12 cellular contexts compared by ENCODE assay signal in genomic region chr1:25989860-25990650, GRCh38. TPM values are rescaled to one million over a fixed set of nuclear protein-coding genes. Genes with fewer than 3 reads are reported as not detected.
DNase-seq lines count a peak whose midpoint lies in the region; ATAC-seq and TF ChIP-seq lines count a peak whose summit lies in the region.
"Had no signal": no experiment of that assay in that cellular context is flagged by ENCODE, and none has a peak within 500 bp of the region (broad histone marks: within the 10 kb centered on the region; RNA-seq: fewer than 3 reads in every experiment).

No MANE protein-coding gene starts in this region.

- peaks cover 45% of the 10 kb centered on the region for H3K36me3 Mint-ChIP-seq in CD8-positive, alpha-beta T cell
- H3K36me3 Mint-ChIP-seq in central memory CD8-positive, alpha-beta T cell (ENCODE audit: insufficient read depth): peaks cover 27% of the 10 kb centered on the region
- peaks cover 6% of the 10 kb centered on the region for H3K36me3 Mint-ChIP-seq in neural crest cell (ENCODE audit: low read depth)

- no peaks in the 10 kb centered on the region for H3K36me3 ChIP-seq in CD8-positive, alpha-beta T cell (ENCODE audit: insufficient read depth, low read length)

- POLR2A ChIA-PET in CD8-positive, alpha-beta T cell (lab: Charles Lee): interaction anchor here (1.1 to 3.9 kb wide), 7 partner anchors 7 to 95 kb away, joined by 3 to 18 read pairs (median 7); partner anchors contain the start of genes PAFAH2 and STMN1

- H3K4me1 Mint-ChIP-seq in CD8-positive, alpha-beta T cell (ENCODE audit: low read depth): peaks cover 74% of the 10 kb centered on the region
- peaks cover 76% of the 10 kb centered on the region for H3K4me1 Mint-ChIP-seq in central memory CD8-positive, alpha-beta T cell
- peaks cover 22% of the 10 kb centered on the region for H3K4me1 Mint-ChIP-seq in neural crest cell

- intact Hi-C loops in CD8-positive, alpha-beta T cell (cut with DNase I, micrococcal nuclease): no loop called here

- no peaks in the 10 kb centered on the region for H3K27me3 ChIP-seq in CD8-positive, alpha-beta T cell (ENCODE audit: insufficient read depth, low read length)

- CTCF ChIA-PET in CD8-positive, alpha-beta T cell (lab: Charles Lee): interaction anchor here (0.9 to 20.0 kb wide), 7 partner anchors 8 to 92 kb away, joined by 3 to 442 read pairs (median 4); partner anchors contain the start of genes PAFAH2 and STMN1

- H3K9me3 ChIP-seq in CD8-positive, alpha-beta T cell (ENCODE audit: low read length): no peaks in the 10 kb centered on the region

- no peaks in the 10 kb centered on the region for H3K27me3 Mint-ChIP-seq in CD8-positive, alpha-beta T cell (ENCODE audit: low read depth)
- no peaks in the 10 kb centered on the region for H3K27me3 Mint-ChIP-seq in central memory CD8-positive, alpha-beta T cell
- no peaks in the 10 kb centered on the region for H3K27me3 Mint-ChIP-seq in neural crest cell (ENCODE audit: low read depth)

- ATAC-seq in CD8-positive, alpha-beta T cell: peak; percentile 19
- ATAC-seq in central memory CD8-positive, alpha-beta T cell (replicated peaks; ENCODE audit: extremely low read depth, poor library complexity, severe bottlenecking): no peak
- ATAC-seq in GM21515 (IDR thresholded peaks at IDR 0.05; ENCODE audit: unreplicated experiment): no peak

- peak overlapping the region; percentile 93 for H3K27ac Mint-ChIP-seq in CD8-positive, alpha-beta T cell
- H3K27ac Mint-ChIP-seq in central memory CD8-positive, alpha-beta T cell (ENCODE audit: low read depth): peak overlapping the region; percentile 85
- H3K27ac Mint-ChIP-seq in neural crest cell (ENCODE audit: unreplicated experiment): peak overlapping the region; percentile 90

- peak overlapping the region; percentile 65 for H3K27ac ChIP-seq in CD8-positive, alpha-beta T cell (ENCODE audit: low read depth, low read length)
- H3K27ac ChIP-seq: PC-9 had no signal

- H3K4me3 Mint-ChIP-seq in CD8-positive, alpha-beta T cell: peak overlapping the region; percentile 83
- peak overlapping the region; percentile 73 for H3K4me3 Mint-ChIP-seq in central memory CD8-positive, alpha-beta T cell
- H3K4me3 Mint-ChIP-seq in neural crest cell: no peak overlapping the region

- peak overlapping the region; percentile 62 for H3K4me3 ChIP-seq in CD8-positive, alpha-beta T cell (ENCODE audit: low read depth, low read length)
- H3K4me3 ChIP-seq: PC-9 had no signal

- DNase-seq in CD8-positive, alpha-beta T cell: no peak
- DNase-seq in Kasumi-1 (lab: John Stamatoyannopoulos, UW) (peak; percentile 7 to 11), neural crest cell (ENCODE audit: low read depth, low spot score) (no peak), NCI-H345 treated with DMSO at 0.1 percent for 48 hours (lab: John Stamatoyannopoulos, UW; ENCODE audit: unreplicated experiment) (no peak)
- no peak for DNase-seq in central memory CD8-positive, alpha-beta T cell (ENCODE audit: low spot score in 2 of 2)
- no peak for DNase-seq in stimulated activated CD4-positive, alpha-beta T cell treated with anti-CD3 and anti-CD28 coated beads, Interleukin-12 subunit alpha, Interleukin-12 subunit beta, amount 100 ng/mL, for 4 hours
- DNase-seq: cerebellar nuclear complex, HCEC 1CT, PC-9 had no signal

- H3K9me3 Mint-ChIP-seq in CD8-positive, alpha-beta T cell: no peaks in the 10 kb centered on the region
- no peaks in the 10 kb centered on the region for H3K9me3 Mint-ChIP-seq in central memory CD8-positive, alpha-beta T cell
- H3K9me3 Mint-ChIP-seq in neural crest cell: no peaks in the 10 kb centered on the region
- H3K9me3 Mint-ChIP-seq: nephron had no signal

- TF ChIP-seq CTCF in CD8-positive, alpha-beta T cell (IDR thresholded peaks at IDR 0.05): no peak
- no peak for TF ChIP-seq CTCF in neural crest cell (conservative IDR thresholded peaks at IDR 0.05)

- H3K4me1 ChIP-seq in CD8-positive, alpha-beta T cell (ENCODE audit: insufficient read depth, low read length): peaks cover 57% of the 10 kb centered on the region

RNA-seq across cellular contexts. Expression of gene PAFAH2, which starts 7.8 kb away (rescaled TPM):
- 10 to 100 TPM in 1 of 2 experiments, 1 to 10 TPM in 1; 9.1 to 11.8 TPM for total RNA-seq in CD8-positive, alpha-beta T cell
- 10.6 and 10.7 TPM in 2 replicates for total RNA-seq in neural crest cell

RNA-seq across cellular contexts. Expression of gene EXTL1, which starts 31.5 kb away (rescaled TPM):
- total RNA-seq in CD8-positive, alpha-beta T cell: under 1 TPM; 0.08 to 0.11 TPM
- total RNA-seq in neural crest cell: 7.6 and 8.1 TPM in 2 replicates

RNA-seq across cellular contexts. Expression of gene SLC30A2, which starts 55.9 kb away (rescaled TPM):
- not detected for total RNA-seq in CD8-positive, alpha-beta T cell
- not detected in 2 replicates for total RNA-seq in neural crest cell
- total RNA-seq: LHCN-M2, PC-9 had no signal

Comparison
In these comparisons a context has a peak if more than half of its experiments do, and no peak if none do; other contexts are left out.
1. DNase-seq: peak in Kasumi-1 (2 of 2); none in CD8-positive, alpha-beta T cell (0 of 7), central memory CD8-positive, alpha-beta T cell (0 of 2), neural crest cell (single experiment), stimulated activated CD4-positive, alpha-beta T cell treated with anti-CD3 and anti-CD28 coated beads, Interleukin-12 subunit alpha, Interleukin-12 subunit beta, amount 100 ng/mL, for 4 hours (single experiment) and NCI-H345 treated with DMSO at 0.1 percent for 48 hours (single experiment).
2. Peak in every context shown above with its lines, with median percentiles within 50 percentile points of each other: H3K27ac Mint-ChIP-seq.